Comparison of ENCODE assay signal across 11 cellular contexts in genomic region chr11:75022289-75022688, GRCh38. TPM values are rescaled to one million over a fixed set of nuclear protein-coding genes. Genes with fewer than 3 reads are reported as not detected.
A peak's percentile ranks its signal among the peaks of the same experiment; 100 is the strongest.
DNase-seq lines count a peak whose midpoint lies in the region; ATAC-seq, FAIRE-seq and TF ChIP-seq lines count a peak whose summit lies in the region.
"Had no signal": no experiment of that assay in that cellular context is flagged by ENCODE, and none has a peak within 500 bp of the region (broad histone marks: within the 10 kb centered on the region; RNA-seq: fewer than 3 reads in every experiment).

No MANE protein-coding gene starts in this region.

- WGBS in gastroesophageal sphincter (ENCODE audit: low coverage in 1 of 2), 2 donors: 75 to 80% methylated on average over 1 to 2 of the region's 3 CpGs
- WGBS in spleen, 5 donors: 77 to 93% (median 90%) methylated on average over 3 of the region's 3 CpGs

- H3K79me2 ChIP-seq in parathyroid adenoma: no peaks in the 10 kb centered on the region

- H3K36me3 ChIP-seq in parathyroid adenoma (ENCODE audit: control insufficient read depth, insufficient read depth, low read length): no peaks in the 10 kb centered on the region
- no peaks in the 10 kb centered on the region for H3K36me3 ChIP-seq in gastroesophageal sphincter
- no peaks in the 10 kb centered on the region for H3K36me3 ChIP-seq in spleen
- H3K36me3 ChIP-seq: transverse colon had no signal

- DNase-seq in GM19239 (ENCODE audit: insufficient read length, low spot score) (peak; percentile 31), NCI-H146 treated with DMSO at 0.1 percent for 48 hours (lab: John Stamatoyannopoulos, UW; ENCODE audit: unreplicated experiment) (no peak), spleen (no peak)
- DNase-seq in activated CD8-positive, alpha-beta memory T cell treated with anti-CD3 and anti-CD28 coated beads, Interleukin-2, amount 50 U/mL, for 4 hours: no peak

- ATAC-seq in GM21825 (IDR thresholded peaks at IDR 0.05; ENCODE audit: unreplicated experiment) (peak; percentile 47), HG03460 (IDR thresholded peaks at IDR 0.05; ENCODE audit: unreplicated experiment) (peak; percentile 76), gastroesophageal sphincter (no peak)

- no peak overlapping the region for H3K9ac ChIP-seq in parathyroid adenoma

- H3K27ac ChIP-seq in parathyroid adenoma (peak overlapping the region; percentile 77), gastroesophageal sphincter (no peak overlapping the region), spleen (no peak overlapping the region)
- H3K27ac ChIP-seq: epithelial cell of prostate, SK-N-MC, transverse colon had no signal

- TF ChIP-seq EP300 in gastroesophageal sphincter (IDR thresholded peaks at IDR 0.05): no peak

- intact Hi-C loops in spleen (cut with DNase I; ENCODE audit: low total_unique reads): loop anchor here (5.0 to 10.0 kb wide), 2 partner anchors 113 to 230 kb away; no protein-coding TSS in a partner anchor

- H3K27me3 ChIP-seq in parathyroid adenoma (ENCODE audit: control insufficient read depth, insufficient read depth, low read length) (no peaks in the 10 kb centered on the region), gastroesophageal sphincter (no peaks in the 10 kb centered on the region), spleen (replicated peaks in 1 of 7) (no peaks in the 10 kb centered on the region)
- H3K27me3 ChIP-seq: transverse colon had no signal

- no peak for TF ChIP-seq POLR2A in gastroesophageal sphincter (IDR thresholded peaks at IDR 0.05)
- TF ChIP-seq POLR2A in spleen (IDR thresholded peaks at IDR 0.05): no peak

- FAIRE-seq in GM19239 (lab: Jason Lieb, UNC): peak; percentile 95

- H3K4me3 ChIP-seq in parathyroid adenoma (ENCODE audit: low read depth, low read length) (no peak overlapping the region), gastroesophageal sphincter (no peak overlapping the region), spleen (no peak overlapping the region)
- H3K4me3 ChIP-seq: SK-N-MC, transverse colon had no signal

- H3K4me1 ChIP-seq in parathyroid adenoma: peaks cover 8% of the 10 kb centered on the region
- no peaks in the 10 kb centered on the region for H3K4me1 ChIP-seq in gastroesophageal sphincter
- peaks cover 0 to 9% (median 1%) of the 10 kb centered on the region in 6 donors for H3K4me1 ChIP-seq in spleen
- H3K4me1 ChIP-seq: transverse colon had no signal

- TF ChIP-seq CTCF in parathyroid adenoma (IDR thresholded peaks at IDR 0.05) (no peak), gastroesophageal sphincter (IDR thresholded peaks at IDR 0.05) (no peak), spleen (IDR thresholded peaks at IDR 0.05 in 8 of 11, conservative IDR thresholded peaks at IDR 0.05 in 3 of 11) (no peak)

- H3K9me3 ChIP-seq in parathyroid adenoma (ENCODE audit: control insufficient read depth, low read length) (no peaks in the 10 kb centered on the region), gastroesophageal sphincter (no peaks in the 10 kb centered on the region), spleen (peaks cover 0 to 18% (median 4%) of the 10 kb centered on the region in 8 donors)
- H3K9me3 ChIP-seq: transverse colon had no signal

- H3K4me2 ChIP-seq in parathyroid adenoma (ENCODE audit: low read length): peak overlapping the region; percentile 55

- H2AFZ ChIP-seq in parathyroid adenoma: peak overlapping the region; percentile 10

RNA-seq across cellular contexts. Expression of gene NEU3, which starts 33.6 kb away (rescaled TPM):
- total RNA-seq in gastroesophageal sphincter (1 to 10 TPM; 4.1 to 7.5 (median 6.0) TPM), spleen (10 to 100 TPM in 6 of 7 donors, 1 to 10 TPM in 1; 7.8 to 14.9 (median 13.8) TPM)
- 1 to 10 TPM; 2.8 to 6.1 (median 3.2) TPM for polyA plus RNA-seq in spleen
